26 cellular contexts compared by ENCODE assay signal in the genomic region with DNA sequence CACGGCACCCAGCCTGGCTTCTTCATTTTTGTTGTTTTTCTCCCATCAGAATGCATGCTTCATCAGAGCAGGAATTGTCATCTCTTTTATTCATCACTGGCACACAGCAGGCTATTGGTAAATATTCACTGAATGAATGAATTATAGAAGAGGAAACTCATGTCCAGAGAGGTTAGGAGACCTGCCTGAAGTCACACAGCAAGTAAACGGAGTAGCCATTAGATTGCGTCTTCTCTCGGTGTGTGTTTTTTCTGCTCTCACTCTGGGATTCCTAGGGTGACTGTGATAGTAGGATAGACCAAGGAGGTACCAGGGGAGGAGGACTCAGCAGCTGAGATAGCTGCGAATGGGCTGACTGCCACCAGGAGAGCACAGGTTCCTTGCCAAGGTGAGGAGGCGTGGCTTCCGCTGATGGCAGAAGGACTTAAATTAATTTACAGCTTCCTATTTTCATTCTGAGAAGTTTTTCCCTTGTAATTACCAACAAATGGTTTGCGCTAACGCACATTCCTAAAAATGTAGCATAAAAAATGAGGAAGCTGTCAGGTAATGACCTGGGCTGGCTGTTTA. TPM values are rescaled to one million over a fixed set of nuclear protein-coding genes. Genes with fewer than 3 reads are reported as not detected.
DNase-seq lines count a peak whose midpoint lies in the region; ATAC-seq and TF ChIP-seq lines count a peak whose summit lies in the region.
"Had no signal": no experiment of that assay in that cellular context is flagged by ENCODE, and none has a peak within 500 bp of the region (broad histone marks: within the 10 kb centered on the region; RNA-seq: fewer than 3 reads in every experiment).

No MANE protein-coding gene starts in this region.

- H3K79me2 ChIP-seq in OCI-LY7 (ENCODE audit: insufficient read depth, low read depth, low read length) = no peaks in the 10 kb centered on the region

- intact Hi-C loops in OCI-LY7 (cut with micrococcal nuclease; ENCODE audit: unreplicated experiment) (no loop called here), left colon (cut with DNase I, micrococcal nuclease) (no loop called here), spleen (cut with DNase I; ENCODE audit: low total_unique reads) (no loop called here)

- H3K4me3 ChIP-seq in OCI-LY7 (ENCODE audit: low read depth, low read length, poor library complexity, severe bottlenecking) (no peak overlapping the region), spleen (no peak overlapping the region), gastroesophageal sphincter (no peak overlapping the region)
- H3K4me3 ChIP-seq: BLaER1, dorsolateral prefrontal cortex, HAP-1 had no signal

- no peak for TF ChIP-seq EP300 in gastroesophageal sphincter (IDR thresholded peaks at IDR 0.05)

- TF ChIP-seq POLR2A in spleen (IDR thresholded peaks at IDR 0.05) = no peak
- no peak for TF ChIP-seq POLR2A in gastroesophageal sphincter (IDR thresholded peaks at IDR 0.05)

- POLR2A ChIA-PET in OCI-LY7 (lab: Charles Lee) = no interaction called here

- ATAC-seq in left colon (peak; percentile 58), HG03342 (IDR thresholded peaks at IDR 0.05; ENCODE audit: unreplicated experiment) (no peak), gastroesophageal sphincter (no peak)
- ATAC-seq: activated T-helper 17 cell treated with anti-CD3 and anti-CD28 coated beads, Interleukin-2, amount 50 U/mL, for 72 hours; stimulated activated memory B cell treated with anti-CD40 and anti-IgM and Interleukin-4, amounts not matched to agents 10 μg/mL and 1 μg/mL and 100 μg/mL, for 72 hours had no signal

- H3K9me3 ChIP-seq in OCI-LY7 (ENCODE audit: low read length) (no peaks in the 10 kb centered on the region), spleen (no peaks in the 10 kb centered on the region), gastroesophageal sphincter (no peaks in the 10 kb centered on the region)
- H3K9me3 ChIP-seq: BLaER1, HAP-1 had no signal

- H4K20me1 ChIP-seq in OCI-LY7 (ENCODE audit: insufficient read depth, low read length) = no peaks in the 10 kb centered on the region
- H4K20me1 ChIP-seq: BLaER1 had no signal

- H3K27ac ChIP-seq in OCI-LY7 (ENCODE audit: low read depth, low read length, poor library complexity, severe bottlenecking) (no peak overlapping the region), spleen (no peak overlapping the region), gastroesophageal sphincter (no peak overlapping the region)
- H3K27ac ChIP-seq: BLaER1, dorsolateral prefrontal cortex had no signal

- H3K4me1 ChIP-seq in OCI-LY7 (ENCODE audit: insufficient read depth, low read length, poor library complexity, severe bottlenecking) = peaks cover 60% of the 10 kb centered on the region
- H3K4me1 ChIP-seq in spleen = peaks cover 5 to 22% (median 11%) of the 10 kb centered on the region in 6 donors
- H3K4me1 ChIP-seq in gastroesophageal sphincter = peaks cover 0 to 10% (median 0%) of the 10 kb centered on the region in 3 donors

- no peaks in the 10 kb centered on the region for H3K36me3 ChIP-seq in OCI-LY7 (ENCODE audit: insufficient read depth, low read length)
- H3K36me3 ChIP-seq in spleen = no peaks in the 10 kb centered on the region
- H3K36me3 ChIP-seq in gastroesophageal sphincter = no peaks in the 10 kb centered on the region
- H3K36me3 ChIP-seq: BLaER1, HAP-1 had no signal

- CTCF ChIA-PET in OCI-LY7 (lab: Charles Lee; ENCODE audit: unreplicated experiment) = no interaction called here

- WGBS in spleen, 5 donors = 59 to 70% (median 65%) methylated on average over 9 of the region's 9 CpGs
- 82 to 84% methylated on average over 4 to 8 of the region's 9 CpGs for WGBS in gastroesophageal sphincter (ENCODE audit: low coverage in 1 of 2), 2 donors

- peaks cover 0 to 47% (median 12%) of the 10 kb centered on the region in 7 donors for H3K27me3 ChIP-seq in spleen (replicated peaks in 1 of 7)
- peaks cover 58% of the 10 kb centered on the region for H3K27me3 ChIP-seq in gastroesophageal sphincter

- peak overlapping the region; percentile 51; the same call in 1 of the 2 replicates for H2AFZ ChIP-seq in OCI-LY7 (ENCODE audit: low read length)

- no TSS peak for BruUV-seq in OCI-LY7 (replicated peaks; lab: Mats Ljungman, UMichigan)

- peak overlapping the region; percentile 13 for H3K4me2 ChIP-seq in OCI-LY7 (ENCODE audit: low read length)
- H3K4me2 ChIP-seq: BLaER1 had no signal

- TF ChIP-seq CTCF in OCI-LY7 (conservative IDR thresholded peaks at IDR 0.05; ENCODE audit: low read length) (no peak), spleen (IDR thresholded peaks at IDR 0.05 in 8 of 11, conservative IDR thresholded peaks at IDR 0.05 in 3 of 11) (no peak), gastroesophageal sphincter (IDR thresholded peaks at IDR 0.05) (no peak)

- DNase-seq in NOMO-1 treated with DMSO at 0.1 percent for 48 hours (lab: John Stamatoyannopoulos, UW; ENCODE audit: unreplicated experiment) (peak; percentile 46), NOMO-1 treated with dmso at 0.1 percent for 144 hours (lab: John Stamatoyannopoulos, UW; ENCODE audit: unreplicated experiment) (no peak), OCI-LY7 (ENCODE audit: low spot score) (no peak), left colon (peak; percentile 50 to 54), spleen (peak; percentile 54), AML-193 (lab: John Stamatoyannopoulos, UW) (no peak)
- DNase-seq: activated CD4-positive, alpha-beta T cell treated with anti-CD3 and anti-CD28 coated beads, Interleukin-2, amount 50 U/mL, for 1 hour; activated naive CD8-positive, alpha-beta T cell treated with anti-CD3 and anti-CD28 coated beads, Interleukin-2, amount 10 ng/mL, durations not matched to agents 7 days and 5 days; central memory CD4-positive, alpha-beta T cell; dorsolateral prefrontal cortex; mammary epithelial cell; naive B cell; NCI-H1048; NCI-H1694 treated with DMSO at 0.1 percent for 48 hours; NK-92 treated with Interleukin-12 subunit alpha and Interleukin-12 subunit beta, amount 100 ng/mL, for 24 hours; stimulated activated CD4-positive, alpha-beta T cell treated with anti-CD3 and anti-CD28 coated beads, Interleukin-4, amount 100 ng/mL, for 1 hour had no signal

- H3K9me2 ChIP-seq in OCI-LY7 (ENCODE audit: insufficient read depth, low read length) = no peaks in the 10 kb centered on the region

RNA-seq across cellular contexts. Expression of a gene that starts 4.5 kb away (rescaled TPM):
- 0.95 and 1.1 TPM in 2 replicates for total RNA-seq in OCI-LY7 (2014; rRNA removed; shearing (Covaris generic))
- total RNA-seq in OCI-LY7 (2022) (0.99 and 1.0 TPM in 2 replicates), left colon (1 to 10 TPM; 1.2 to 2.2 TPM), spleen (under 1 TPM in 3 of 7 donors, not detected in 4; 0.09 to 0.22 (median 0.20) TPM), gastroesophageal sphincter (1 to 10 TPM in 1 of 4 donors, under 1 TPM in 2, not detected in 1; 0.16 to 1.9 (median 0.27) TPM)
- under 1 TPM in 2 of 3 donors, not detected in 1; 0.03 to 0.10 TPM for polyA plus RNA-seq in spleen
- total RNA-seq: activated T-helper 17 cell treated with anti-CD3 and anti-CD28 coated beads, Interleukin-2, amount 50 U/mL, for 72 hours; astrocyte; Daoy; LHCN-M2; T-helper 2 cell treated with Interferon-gamma antibody and Interleukin-4, amounts not matched to agents 100 ng/mL and 5 ng/mL, for 36 hours had no signal

RNA-seq across cellular contexts. Expression of a gene that starts 48.7 kb away (rescaled TPM):
- 13.0 and 22.9 TPM in 2 replicates for total RNA-seq in OCI-LY7 (2014; rRNA removed; shearing (Covaris generic))
- total RNA-seq in OCI-LY7 (2022) = 47.8 and 57.2 TPM in 2 replicates
- total RNA-seq in left colon = 10 to 100 TPM; 12.8 to 15.4 TPM
- 10 to 100 TPM; 14.4 to 21.7 (median 17.9) TPM for total RNA-seq in spleen
- 1 to 10 TPM; 6.1 to 7.2 (median 6.4) TPM for polyA plus RNA-seq in spleen
- total RNA-seq in gastroesophageal sphincter = 10 to 100 TPM in 3 of 4 donors, 1 to 10 TPM in 1; 9.0 to 12.7 (median 11.5) TPM

Comparison
In these comparisons a context has a peak if more than half of its experiments do, and no peak if none do; other contexts are left out.
1. DNase-seq: peak in NOMO-1 treated with DMSO at 0.1 percent for 48 hours (single experiment), left colon (2 of 2) and spleen (single experiment); none in NOMO-1 treated with dmso at 0.1 percent for 144 hours (single experiment), OCI-LY7 (single experiment) and AML-193 (0 of 2).